In the genomic region with DNA sequence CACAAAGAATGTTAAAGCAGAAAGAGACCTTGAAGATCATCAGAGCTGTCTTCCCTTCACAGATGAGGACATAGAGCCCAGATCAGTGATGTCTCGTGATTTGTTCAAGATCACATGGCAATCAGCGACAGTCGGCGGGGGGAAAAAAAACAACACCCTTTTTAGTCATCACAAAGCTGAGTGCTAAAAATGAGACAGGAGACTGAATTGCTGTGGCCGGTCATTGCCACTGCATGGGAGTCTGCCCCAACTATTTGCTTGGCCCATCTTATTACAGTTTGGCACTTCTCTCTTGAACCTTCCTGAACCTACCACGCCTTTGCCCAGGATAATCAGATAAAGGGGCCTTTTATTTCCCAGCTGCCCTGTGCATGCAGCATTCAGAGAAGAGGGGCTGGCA, we compare ENCODE assay signal across 13 cellular contexts.
DNase-seq lines count a peak whose midpoint lies in the region; ATAC-seq and TF ChIP-seq lines count a peak whose summit lies in the region.
"Had no signal": no experiment of that assay in that cellular context is flagged by ENCODE, and none has a peak within 500 bp of the region (broad histone marks: within the 10 kb centered on the region; RNA-seq: fewer than 3 reads in every experiment).

No MANE protein-coding gene starts in this region.

- H3F3A ChIP-seq in OCI-LY1 (ENCODE audit: insufficient read depth, low read length) = no peaks in the 10 kb centered on the region

- in situ Hi-C loops in GM13976 (cut with MboI; ENCODE audit: low sequenced_read_pairs, unreplicated experiment) = no loop called here

- H3K79me2 ChIP-seq in OCI-LY1 (ENCODE audit: insufficient read depth, low read length) = no peaks in the 10 kb centered on the region

- H3K9me2 ChIP-seq in OCI-LY1 (ENCODE audit: low read depth, low read length) = no peaks in the 10 kb centered on the region

- H3K27me3 Mint-ChIP-seq in nephron (ENCODE audit: low read depth) = no peaks in the 10 kb centered on the region

- H3K36me3 ChIP-seq in OCI-LY1 (ENCODE audit: insufficient read depth, low read length) = no peaks in the 10 kb centered on the region
- H3K36me3 ChIP-seq: transverse colon had no signal

- no peaks in the 10 kb centered on the region for H3K9me3 ChIP-seq in OCI-LY1 (ENCODE audit: low read length)
- H3K9me3 ChIP-seq: gastroesophageal sphincter, transverse colon had no signal

- H3K9me3 Mint-ChIP-seq in nephron = no peaks in the 10 kb centered on the region
- H3K9me3 Mint-ChIP-seq: activated naive CD4-positive, alpha-beta T cell treated with anti-CD3 and anti-CD28 coated beads, Interleukin-2, amount 10 ng/mL, durations not matched to agents 7 days and 5 days had no signal

- peak overlapping the region; percentile 82 to 91 (median 86) for H3K27ac Mint-ChIP-seq in nephron
- H3K27ac Mint-ChIP-seq: activated naive CD4-positive, alpha-beta T cell treated with anti-CD3 and anti-CD28 coated beads, Interleukin-2, amount 10 ng/mL, durations not matched to agents 7 days and 5 days had no signal

- DNase-seq in GM13976 (ENCODE audit: low spot score) (no peak), COR-L47 (lab: John Stamatoyannopoulos, UW) (no peak), amniotic stem cell (lab: John Stamatoyannopoulos, UW) (no peak)
- DNase-seq: activated naive CD4-positive, alpha-beta T cell treated with anti-CD3 and anti-CD28 coated beads, Interleukin-2, amount 10 ng/mL, durations not matched to agents 7 days and 5 days; DMS153; left ventricle myocardium superior; NCI-H2081 treated with DMSO at 0.1 percent for 48 hours; transverse colon had no signal

- H3K27me3 ChIP-seq in OCI-LY1 (ENCODE audit: insufficient read depth, low read length) = no peaks in the 10 kb centered on the region
- H3K27me3 ChIP-seq: gastroesophageal sphincter, transverse colon had no signal

- peak overlapping the region; percentile 7 for H3K4me3 ChIP-seq in OCI-LY1 (ENCODE audit: low read depth, low read length, poor library complexity, severe bottlenecking)
- H3K4me3 ChIP-seq: gastroesophageal sphincter, transverse colon had no signal

- H3K4me2 ChIP-seq in OCI-LY1 (ENCODE audit: low read length) = peak overlapping the region; percentile 56

- H3K4me1 ChIP-seq in OCI-LY1 (ENCODE audit: insufficient read depth, low read length, severe bottlenecking) = peaks cover 67% of the 10 kb centered on the region

- TF ChIP-seq CTCF in GM13976 (IDR thresholded peaks at IDR 0.05; ENCODE audit: borderline replicate concordance, control extremely low read depth, extremely low read depth, insufficient read depth, missing control alignments) (peak; percentile 39), OCI-LY1 (IDR thresholded peaks at IDR 0.05; ENCODE audit: low read length) (peak; percentile 36; the same call in 1 of the 2 replicates), nephron (IDR thresholded peaks at IDR 0.05; ENCODE audit: unreplicated experiment in 3 of 3) (no peak)

- peak overlapping the region in 1 of 3 experiments; percentile 0 for H3K4me3 Mint-ChIP-seq in nephron
- H3K4me3 Mint-ChIP-seq: activated naive CD4-positive, alpha-beta T cell treated with anti-CD3 and anti-CD28 coated beads, Interleukin-2, amount 10 ng/mL, durations not matched to agents 7 days and 5 days had no signal

- peak overlapping the region; percentile 93 for H3K27ac ChIP-seq in OCI-LY1 (ENCODE audit: low read depth, low read length, poor library complexity, severe bottlenecking)

- no peaks in the 10 kb centered on the region for H4K20me1 ChIP-seq in OCI-LY1 (ENCODE audit: insufficient read depth, low read length)

- peak overlapping the region; percentile 62 for H3K9ac ChIP-seq in OCI-LY1 (ENCODE audit: low read length)

- peaks cover 25% of the 10 kb centered on the region for H3K36me3 Mint-ChIP-seq in nephron (ENCODE audit: low read depth)

- H2AFZ ChIP-seq in OCI-LY1 (ENCODE audit: low read length) = no peak overlapping the region

- H3K4me1 Mint-ChIP-seq in nephron = peaks cover 64% of the 10 kb centered on the region

- peak; percentile 32 for ATAC-seq in GM19452 (IDR thresholded peaks at IDR 0.05; ENCODE audit: unreplicated experiment)
- ATAC-seq in GM21381 (IDR thresholded peaks at IDR 0.05; ENCODE audit: unreplicated experiment) = no peak
- ATAC-seq: left ventricle myocardium superior had no signal

Comparison
In these comparisons a context has a peak if more than half of its experiments do, and no peak if none do; other contexts are left out.
1. CTCF ChIP-seq: peak in GM13976 (single experiment) and OCI-LY1 (single experiment); none in nephron (0 of 3).